In genomic region chr17:79597040-79597439, GRCh38 we compare ENCODE assay signal across 34 cellular contexts. TPM values are rescaled to one million over a fixed set of nuclear protein-coding genes. Genes with fewer than 3 reads are reported as not detected.
"Had no signal": no experiment of that assay in that cellular context is flagged by ENCODE, and none has a peak within 500 bp of the region (broad histone marks: within the 10 kb centered on the region; RNA-seq: fewer than 3 reads in every experiment).

No MANE protein-coding gene starts in this region.

- H3K9me3 Mint-ChIP-seq: activated CD4-positive, alpha-beta memory T cell treated with anti-CD3 and anti-CD28 coated beads, Interleukin-2, amount 10 ng/mL, durations not matched to agents 7 days and 5 days; activated CD4-positive, alpha-beta T cell treated with anti-CD3 and anti-CD28 coated beads, Interleukin-2, amount 10 ng/mL, durations not matched to agents 7 days and 5 days; activated naive CD4-positive, alpha-beta T cell treated with anti-CD3 and anti-CD28 coated beads for 36 hours; activated naive CD4-positive, alpha-beta T cell treated with anti-CD3 and anti-CD28 coated beads, Interleukin-2, amount 50 U/mL, for 24 hours; activated naive CD8-positive, alpha-beta T cell treated with anti-CD3 and anti-CD28 coated beads for 36 hours; activated naive CD8-positive, alpha-beta T cell treated with anti-CD3 and anti-CD28 coated beads, Interleukin-2, amount 50 U/mL, for 24 hours; activated T-cell treated with anti-CD3 and anti-CD28 coated beads, Interleukin-2, amount 50 U/mL, for 24 hours; activated T-helper 17 cell treated with anti-CD3 and anti-CD28 coated beads, Interleukin-2, amount 50 U/mL, for 72 hours; central memory CD8-positive, alpha-beta T cell had no signal

- H3K36me3 ChIP-seq: adrenal gland, ascending aorta, brain microvascular endothelial cell, esophagus squamous epithelium, gastroesophageal sphincter had no signal

- H3K4me3 Mint-ChIP-seq: activated CD4-positive, alpha-beta memory T cell treated with anti-CD3 and anti-CD28 coated beads, Interleukin-2, amount 10 ng/mL, durations not matched to agents 7 days and 5 days; activated CD4-positive, alpha-beta T cell treated with anti-CD3 and anti-CD28 coated beads, Interleukin-2, amount 10 ng/mL, durations not matched to agents 7 days and 5 days; activated naive CD4-positive, alpha-beta T cell treated with anti-CD3 and anti-CD28 coated beads for 36 hours; activated naive CD4-positive, alpha-beta T cell treated with anti-CD3 and anti-CD28 coated beads, Interleukin-2, amount 50 U/mL, for 24 hours; activated naive CD8-positive, alpha-beta T cell treated with anti-CD3 and anti-CD28 coated beads for 36 hours; activated naive CD8-positive, alpha-beta T cell treated with anti-CD3 and anti-CD28 coated beads, Interleukin-2, amount 50 U/mL, for 24 hours; activated T-cell treated with anti-CD3 and anti-CD28 coated beads, Interleukin-2, amount 50 U/mL, for 24 hours; activated T-helper 17 cell treated with anti-CD3 and anti-CD28 coated beads, Interleukin-2, amount 50 U/mL, for 72 hours; central memory CD8-positive, alpha-beta T cell had no signal

- H3K9me3 ChIP-seq: adrenal gland, ascending aorta, esophagus squamous epithelium, gastroesophageal sphincter had no signal

- H3K4me1 ChIP-seq: adrenal gland, ascending aorta, esophagus squamous epithelium, gastroesophageal sphincter had no signal

- H3K27ac Mint-ChIP-seq: activated CD4-positive, alpha-beta memory T cell treated with anti-CD3 and anti-CD28 coated beads, Interleukin-2, amount 10 ng/mL, durations not matched to agents 7 days and 5 days; activated CD4-positive, alpha-beta T cell treated with anti-CD3 and anti-CD28 coated beads, Interleukin-2, amount 10 ng/mL, durations not matched to agents 7 days and 5 days; activated naive CD4-positive, alpha-beta T cell treated with anti-CD3 and anti-CD28 coated beads for 36 hours; activated naive CD4-positive, alpha-beta T cell treated with anti-CD3 and anti-CD28 coated beads, Interleukin-2, amount 50 U/mL, for 24 hours; activated naive CD8-positive, alpha-beta T cell treated with anti-CD3 and anti-CD28 coated beads for 36 hours; activated naive CD8-positive, alpha-beta T cell treated with anti-CD3 and anti-CD28 coated beads, Interleukin-2, amount 50 U/mL, for 24 hours; activated T-cell treated with anti-CD3 and anti-CD28 coated beads, Interleukin-2, amount 50 U/mL, for 24 hours; activated T-helper 17 cell treated with anti-CD3 and anti-CD28 coated beads, Interleukin-2, amount 50 U/mL, for 72 hours had no signal

- DNase-seq: activated CD4-positive, alpha-beta memory T cell treated with anti-CD3 and anti-CD28 coated beads, Interleukin-2, amount 10 ng/mL, durations not matched to agents 7 days and 5 days; activated CD4-positive, alpha-beta T cell treated with anti-CD3 and anti-CD28 coated beads for 1 hour; activated CD4-positive, alpha-beta T cell treated with anti-CD3 and anti-CD28 coated beads for 4 hours; activated CD4-positive, alpha-beta T cell treated with anti-CD3 and anti-CD28 coated beads, Interleukin-2, amount 10 ng/mL, durations not matched to agents 7 days and 5 days; activated CD4-positive, alpha-beta T cell treated with anti-CD3 and anti-CD28 coated beads, Interleukin-2, amount 50 U/mL, for 4 hours; activated CD8-positive, alpha-beta memory T cell treated with anti-CD3 and anti-CD28 coated beads, Interleukin-2, amount 50 U/mL, for 48 hours; activated effector memory CD4-positive, alpha-beta T cell treated with Interleukin-2 at 50 U/mL for 16 hours; activated naive CD4-positive, alpha-beta T cell treated with anti-CD3 and anti-CD28 coated beads for 36 hours; activated naive CD8-positive, alpha-beta T cell treated with anti-CD3 and anti-CD28 coated beads for 36 hours; activated naive CD8-positive, alpha-beta T cell treated with anti-CD3 and anti-CD28 coated beads, Interleukin-2, amount 50 U/mL, for 24 hours; activated T-cell treated with anti-CD3 and anti-CD28 coated beads for 4 hours; activated T-cell treated with anti-CD3 and anti-CD28 coated beads, Interleukin-2, amount 50 U/mL, for 24 hours; adrenal gland; amygdala; brain microvascular endothelial cell; cortex of kidney; dermis blood vessel endothelial cell; effector CD8-positive, alpha-beta T cell; esophagus squamous epithelium; foreskin melanocyte; T-helper 2 cell had no signal

- H3K27me3 ChIP-seq: ascending aorta had no signal

- H3K27ac ChIP-seq: adrenal gland, ascending aorta, brain microvascular endothelial cell, epithelial cell of prostate, esophagus squamous epithelium, gastroesophageal sphincter had no signal

- H3K4me1 Mint-ChIP-seq: activated CD4-positive, alpha-beta memory T cell treated with anti-CD3 and anti-CD28 coated beads, Interleukin-2, amount 10 ng/mL, durations not matched to agents 7 days and 5 days; activated CD4-positive, alpha-beta T cell treated with anti-CD3 and anti-CD28 coated beads, Interleukin-2, amount 10 ng/mL, durations not matched to agents 7 days and 5 days; activated naive CD4-positive, alpha-beta T cell treated with anti-CD3 and anti-CD28 coated beads, Interleukin-2, amount 50 U/mL, for 24 hours; activated naive CD8-positive, alpha-beta T cell treated with anti-CD3 and anti-CD28 coated beads for 36 hours; activated naive CD8-positive, alpha-beta T cell treated with anti-CD3 and anti-CD28 coated beads, Interleukin-2, amount 50 U/mL, for 24 hours; activated T-helper 17 cell treated with anti-CD3 and anti-CD28 coated beads, Interleukin-2, amount 50 U/mL, for 72 hours; central memory CD8-positive, alpha-beta T cell had no signal

- ATAC-seq: activated naive CD8-positive, alpha-beta T cell treated with anti-CD3 and anti-CD28 coated beads, Interleukin-2, amount 50 U/mL, for 24 hours; activated T-helper 17 cell treated with anti-CD3 and anti-CD28 coated beads, Interleukin-2, amount 50 U/mL, for 72 hours; gastroesophageal sphincter had no signal

- H3K36me3 Mint-ChIP-seq: activated naive CD4-positive, alpha-beta T cell treated with anti-CD3 and anti-CD28 coated beads, Interleukin-2, amount 50 U/mL, for 24 hours; activated naive CD8-positive, alpha-beta T cell treated with anti-CD3 and anti-CD28 coated beads for 36 hours had no signal

- H3K4me3 ChIP-seq: adrenal gland, ascending aorta, esophagus squamous epithelium, gastroesophageal sphincter had no signal

RNA-seq across cellular contexts. Expression of gene RBFOX3, which starts 13.8 kb away (rescaled TPM):
- total RNA-seq: activated CD4-positive, alpha-beta memory T cell treated with anti-CD3 and anti-CD28 coated beads, Interleukin-2, amount 10 ng/mL, durations not matched to agents 7 days and 5 days; activated CD4-positive, alpha-beta T cell treated with anti-CD3 and anti-CD28 coated beads, Interleukin-2, amount 10 ng/mL, durations not matched to agents 7 days and 5 days; activated naive CD4-positive, alpha-beta T cell treated with anti-CD3 and anti-CD28 coated beads for 36 hours; activated naive CD8-positive, alpha-beta T cell treated with anti-CD3 and anti-CD28 coated beads for 36 hours; activated T-helper 17 cell treated with anti-CD3 and anti-CD28 coated beads, Interleukin-2, amount 50 U/mL, for 72 hours; ascending aorta; cardiac septum; chondrocyte; dermis blood vessel endothelial cell; endothelial cell of umbilical vein; fibroblast of lung; fibroblast of villous mesenchyme; glomerular endothelial cell; T-helper 1 cell treated with Interleukin-12 subunit alpha and Interleukin-12 subunit beta and Interleukin-4 antibody, amounts not matched to agents 30 ng/mL and 1 ng/mL, for 36 hours had no signal
- polyA plus RNA-seq: endothelial cell of umbilical vein, fibroblast of lung had no signal
